3 cellular contexts compared by ENCODE assay signal in genomic region chr10:98020254-98020653, GRCh38.
A peak's percentile ranks its signal among the peaks of the same experiment; 100 is the strongest.
TF ChIP-seq lines count a peak whose summit lies in the region.

No MANE protein-coding gene starts in this region.

TF ChIP-seq in A549, 52 proteins besides CTCF, POLR2A, EP300 and RAD21 (continued from another document):
- TF ChIP-seq HMGXB4 (CRISPR knock-in tag; IDR thresholded peaks at IDR 0.05; ENCODE audit: borderline replicate concordance) = no peak

TF ChIP-seq in HEK293, 187 proteins besides CTCF, POLR2A, EP300 and RAD21 (continued from another document):
- peak; percentile 72; the same call in 1 of the 2 replicates for TF ChIP-seq ZNF768 (tag by site-specific recombination; IDR thresholded peaks at IDR 0.05)
TF ChIP-seq in HEK293: peak in this region for 1.

TF ChIP-seq in H1, 55 proteins besides CTCF, POLR2A, EP300 and RAD21 (continued from another document):
- TF ChIP-seq HDAC2 (IDR thresholded peaks at IDR 0.05; ENCODE audit: borderline replicate concordance in 1 of 2, low read depth in 2 of 2, low read length in 2 of 2) (no peak), ATF3 (IDR thresholded peaks at IDR 0.05; ENCODE audit: insufficient read depth, low read depth, low read length) (no peak), TAF1 (IDR thresholded peaks at IDR 0.05; ENCODE audit: low read depth, low read length) (no peak), SUZ12 (IDR thresholded peaks at IDR 0.05; ENCODE audit: low read length) (no peak), ASH2L (IDR thresholded peaks at IDR 0.05; ENCODE audit: low read length) (no peak), SIX5 (IDR thresholded peaks at IDR 0.05; ENCODE audit: low read depth, low read length) (no peak), SAP30 (IDR thresholded peaks at IDR 0.05; ENCODE audit: insufficient read depth, insufficient replicate concordance, low read length) (no peak), KDM4A (IDR thresholded peaks at IDR 0.05; ENCODE audit: low read depth, low read length, severe bottlenecking) (no peak)
